2 cellular contexts compared by ENCODE assay signal in the genomic region with DNA sequence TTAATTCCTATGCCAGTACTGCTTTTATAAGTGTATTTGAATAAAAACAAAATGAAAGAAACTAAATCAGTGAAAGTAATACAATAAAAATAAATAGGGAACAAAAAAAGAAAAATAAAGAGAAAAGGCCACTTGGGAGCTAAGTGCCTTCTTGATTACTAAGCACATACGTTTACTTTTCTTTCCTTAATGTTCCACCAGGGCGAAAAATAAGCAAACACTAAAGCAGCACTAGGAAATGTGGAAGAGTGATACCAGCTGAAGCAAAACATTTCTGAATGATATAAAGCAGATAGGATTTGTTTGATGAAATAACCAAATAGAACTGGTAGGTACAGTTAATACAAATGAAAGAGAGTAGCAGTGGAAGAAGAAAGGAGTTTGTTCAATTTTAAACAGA.
TF ChIP-seq lines count a peak whose summit lies in the region.

No MANE protein-coding gene starts in this region.

TF ChIP-seq in A549, 52 proteins besides CTCF, POLR2A, EP300 and RAD21 (continued from another document):
- TF ChIP-seq, protein P1, sequence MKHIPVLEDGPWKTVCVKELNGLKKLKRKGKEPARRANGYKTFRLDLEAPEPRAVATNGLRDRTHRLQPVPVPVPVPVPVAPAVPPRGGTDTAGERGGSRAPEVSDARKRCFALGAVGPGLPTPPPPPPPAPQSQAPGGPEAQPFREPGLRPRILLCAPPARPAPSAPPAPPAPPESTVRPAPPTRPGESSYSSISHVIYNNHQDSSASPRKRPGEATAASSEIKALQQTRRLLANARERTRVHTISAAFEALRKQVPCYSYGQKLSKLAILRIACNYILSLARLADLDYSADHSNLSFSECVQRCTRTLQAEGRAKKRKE (CRISPR knock-in tag; IDR thresholded peaks at IDR 0.05; ENCODE audit: low read depth) = no peak
- TF ChIP-seq, protein P2, sequence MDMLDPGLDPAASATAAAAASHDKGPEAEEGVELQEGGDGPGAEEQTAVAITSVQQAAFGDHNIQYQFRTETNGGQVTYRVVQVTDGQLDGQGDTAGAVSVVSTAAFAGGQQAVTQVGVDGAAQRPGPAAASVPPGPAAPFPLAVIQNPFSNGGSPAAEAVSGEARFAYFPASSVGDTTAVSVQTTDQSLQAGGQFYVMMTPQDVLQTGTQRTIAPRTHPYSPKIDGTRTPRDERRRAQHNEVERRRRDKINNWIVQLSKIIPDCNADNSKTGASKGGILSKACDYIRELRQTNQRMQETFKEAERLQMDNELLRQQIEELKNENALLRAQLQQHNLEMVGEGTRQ (IDR thresholded peaks at IDR 0.05) = no peak
- no peak for TF ChIP-seq POLR2AphosphoS2 (conservative IDR thresholded peaks at IDR 0.05; ENCODE audit: low read length)
- TF ChIP-seq HOXA7 (CRISPR knock-in tag; IDR thresholded peaks at IDR 0.05) = no peak
- no peak for TF ChIP-seq TP53 (CRISPR knock-in tag; IDR thresholded peaks at IDR 0.05)
- no peak for TF ChIP-seq HDAC2 (IDR thresholded peaks at IDR 0.05)

TF ChIP-seq in IMR-90, 13 proteins besides CTCF, POLR2A, EP300 and RAD21 (continued from another document):
- TF ChIP-seq, protein P2 (IDR thresholded peaks at IDR 0.05; ENCODE audit: low read depth, low read length) = no peak
- no peak for TF ChIP-seq SMC3 (IDR thresholded peaks at IDR 0.05; ENCODE audit: low read depth, low read length)
- no peak for TF ChIP-seq BHLHE40 (IDR thresholded peaks at IDR 0.05; ENCODE audit: low read depth, low read length)
- no peak for TF ChIP-seq FOS (IDR thresholded peaks at IDR 0.05; ENCODE audit: low read depth, low read length)
- TF ChIP-seq RCOR1 (IDR thresholded peaks at IDR 0.05; ENCODE audit: insufficient replicate concordance, low read length) = no peak
- TF ChIP-seq NFE2L2 (IDR thresholded peaks at IDR 0.05; ENCODE audit: low read depth, low read length) = no peak
- TF ChIP-seq MAZ (IDR thresholded peaks at IDR 0.05; ENCODE audit: borderline replicate concordance, low read depth, low read length) = no peak
- TF ChIP-seq MXI1 (IDR thresholded peaks at IDR 0.05; ENCODE audit: borderline replicate concordance, low read depth, low read length) = no peak
